Comparison of ENCODE assay signal across 8 cellular contexts in the genomic region with DNA sequence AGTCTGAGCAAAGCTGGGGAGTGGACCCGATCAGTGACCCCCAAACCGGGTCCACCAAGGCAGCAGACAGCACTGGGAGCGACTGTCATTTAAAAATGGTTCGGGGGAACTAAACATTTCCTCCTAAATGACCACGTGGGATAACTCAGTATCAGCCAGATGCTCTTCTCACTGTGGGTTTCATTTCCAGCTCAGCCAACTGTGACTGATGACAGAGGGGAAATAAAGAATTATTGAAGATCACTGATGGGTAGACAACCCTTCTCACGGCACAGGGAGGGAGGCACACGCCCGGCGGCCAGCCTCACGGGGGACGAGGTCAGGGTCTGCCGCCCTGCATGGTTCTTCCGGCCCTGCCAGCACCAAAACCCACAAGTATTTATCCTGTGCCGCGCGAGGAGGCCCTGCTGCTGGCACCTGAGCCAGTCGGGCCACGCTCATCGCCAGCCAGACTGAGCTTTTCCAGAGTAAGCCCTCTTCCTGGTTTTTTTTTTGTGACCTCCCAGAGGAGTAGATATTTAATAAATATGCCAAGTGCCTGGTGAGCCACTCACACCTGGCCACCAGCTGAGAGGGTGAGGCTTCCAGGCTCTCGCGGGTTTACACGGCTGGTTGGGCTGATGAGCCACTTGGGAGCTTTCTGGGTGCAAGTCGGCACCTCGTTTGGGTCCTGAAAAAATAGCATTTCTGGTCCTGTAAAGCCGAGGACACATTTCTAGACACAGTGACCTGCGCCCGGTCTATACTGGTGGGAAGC. TPM values are rescaled to one million over a fixed set of nuclear protein-coding genes. Genes with fewer than 3 reads are reported as not detected.
DNase-seq lines count a peak whose midpoint lies in the region; ATAC-seq and TF ChIP-seq lines count a peak whose summit lies in the region.

No MANE protein-coding gene starts in this region.

- no peaks in the 10 kb centered on the region for H3K36me3 Mint-ChIP-seq in activated CD4-positive, alpha-beta T cell treated with anti-CD3 and anti-CD28 coated beads for 36 hours (ENCODE audit: low read depth)
- no peaks in the 10 kb centered on the region for H3K36me3 Mint-ChIP-seq in endothelial cell (ENCODE audit: low read depth, unreplicated experiment)

- no peak overlapping the region for H3K4me3 Mint-ChIP-seq in activated CD4-positive, alpha-beta T cell treated with anti-CD3 and anti-CD28 coated beads for 36 hours
- no peak overlapping the region for H3K4me3 Mint-ChIP-seq in endothelial cell (ENCODE audit: unreplicated experiment)

- peaks cover 8% of the 10 kb centered on the region for H3K4me1 Mint-ChIP-seq in activated CD4-positive, alpha-beta T cell treated with anti-CD3 and anti-CD28 coated beads for 36 hours
- no peaks in the 10 kb centered on the region for H3K4me1 Mint-ChIP-seq in endothelial cell (ENCODE audit: unreplicated experiment)

- CTCF ChIA-PET in activated CD4-positive, alpha-beta T cell treated with anti-CD3 and anti-CD28 coated beads for 36 hours (lab: Charles Lee) = interaction anchor here (0.7 to 1.6 kb wide), 3 partner anchors 12 to 487 kb away, joined by 3 read pairs; no protein-coding TSS in a partner anchor

- POLR2A ChIA-PET in activated CD4-positive, alpha-beta T cell treated with anti-CD3 and anti-CD28 coated beads for 36 hours (lab: Charles Lee) = no interaction called here

- H3K9me3 Mint-ChIP-seq in activated CD4-positive, alpha-beta T cell treated with anti-CD3 and anti-CD28 coated beads for 36 hours (ENCODE audit: low read depth) = no peaks in the 10 kb centered on the region
- no peaks in the 10 kb centered on the region for H3K9me3 Mint-ChIP-seq in endothelial cell (ENCODE audit: unreplicated experiment)

- peak; percentile 30 for ATAC-seq in activated CD4-positive, alpha-beta T cell treated with anti-CD3 and anti-CD28 coated beads for 36 hours
- ATAC-seq in HG03066 (IDR thresholded peaks at IDR 0.05; ENCODE audit: low read depth, unreplicated experiment) = peak; percentile 51
- no peak for ATAC-seq in left lobe of liver

- H3K27ac Mint-ChIP-seq in activated CD4-positive, alpha-beta T cell treated with anti-CD3 and anti-CD28 coated beads for 36 hours = no peak overlapping the region
- H3K27ac Mint-ChIP-seq in endothelial cell (ENCODE audit: unreplicated experiment) = no peak overlapping the region

- intact Hi-C loops in activated CD4-positive, alpha-beta T cell treated with anti-CD3 and anti-CD28 coated beads for 36 hours (cut with DNase I, micrococcal nuclease) = no loop called here

- H3K27me3 Mint-ChIP-seq in activated CD4-positive, alpha-beta T cell treated with anti-CD3 and anti-CD28 coated beads for 36 hours = peaks cover 2% of the 10 kb centered on the region
- H3K27me3 Mint-ChIP-seq in endothelial cell (ENCODE audit: unreplicated experiment) = peaks cover 10% of the 10 kb centered on the region

- no peak for TF ChIP-seq CTCF in endothelial cell (IDR thresholded peaks at IDR 0.05; ENCODE audit: unreplicated experiment)

- DNase-seq in activated CD4-positive, alpha-beta T cell treated with anti-CD3 and anti-CD28 coated beads for 36 hours = no peak
- no peak for DNase-seq in activated CD4-positive, alpha-beta T cell treated with anti-CD3 and anti-CD28 coated beads for 1 hour
- DNase-seq in NCI-H69 (lab: John Stamatoyannopoulos, UW) (peak; percentile 91), left lobe of liver (ENCODE audit: low spot score) (peak; percentile 28), endothelial cell (ENCODE audit: low spot score) (no peak), occipital lobe (lab: John Stamatoyannopoulos, UW) (no peak), Ammon's horn (ENCODE audit: low spot score) (no peak)

RNA-seq across cellular contexts. Expression of a gene that starts 6.2 kb away (rescaled TPM):
- 1 to 10 TPM; 3.7 to 4.3 TPM for total RNA-seq in activated CD4-positive, alpha-beta T cell treated with anti-CD3 and anti-CD28 coated beads for 36 hours
- total RNA-seq in left lobe of liver = 0.70 TPM
- total RNA-seq in endothelial cell (ENCODE audit: unreplicated experiment) = 2.9 TPM
- total RNA-seq in occipital lobe = 1.7 TPM

RNA-seq across cellular contexts. Expression of a gene that starts 54.8 kb away (rescaled TPM):
- under 1 TPM; 0.44 to 0.71 TPM for total RNA-seq in activated CD4-positive, alpha-beta T cell treated with anti-CD3 and anti-CD28 coated beads for 36 hours
- total RNA-seq in left lobe of liver = 3.8 TPM
- 3.5 TPM for total RNA-seq in endothelial cell (ENCODE audit: unreplicated experiment)
- 5.0 TPM for total RNA-seq in occipital lobe

Comparison
In these comparisons a context has a peak if more than half of its experiments do, and no peak if none do; other contexts are left out.
1. DNase-seq: peak in NCI-H69 (single experiment) and left lobe of liver (single experiment); none in activated CD4-positive, alpha-beta T cell treated with anti-CD3 and anti-CD28 coated beads for 36 hours (single experiment), activated CD4-positive, alpha-beta T cell treated with anti-CD3 and anti-CD28 coated beads for 1 hour (single experiment), endothelial cell (single experiment), occipital lobe (single experiment) and Ammon's horn (single experiment).